ENCODE assay signal across 27 cellular contexts in genomic region chr21:36628096-36628495, GRCh38.
"Had no signal": no experiment of that assay in that cellular context is flagged by ENCODE, and none has a peak within 500 bp of the region (broad histone marks: within the 10 kb centered on the region; RNA-seq: fewer than 3 reads in every experiment).

No MANE protein-coding gene starts in this region.

- H3K4me3 ChIP-seq: left ventricle myocardium inferior, lung, pancreas, psoas muscle, right atrium auricular region, right lobe of liver, smooth muscle cell, tibial nerve, uterus had no signal

- H3K9me3 Mint-ChIP-seq: natural killer cell, neural crest cell had no signal

- H3K9me3 ChIP-seq: left ventricle myocardium inferior, pancreas, psoas muscle, right atrium auricular region, right lobe of liver, tibial nerve, uterus had no signal

- H3K27me3 ChIP-seq: pancreas, right atrium auricular region, right lobe of liver, tibial nerve, uterus had no signal

- H3K27me3 Mint-ChIP-seq: stimulated activated naive CD8-positive, alpha-beta T cell treated with anti-CD3 and anti-CD28 coated beads, Interleukin-15, amount 100 ng/mL, for 72 hours had no signal

- ATAC-seq: left colon; natural killer cell; pancreas; psoas muscle; right lobe of liver; stimulated activated memory B cell treated with anti-CD40 and anti-IgM and Interleukin-4, amounts not matched to agents 10 μg/mL and 1 μg/mL and 100 μg/mL, for 72 hours; stimulated activated naive CD8-positive, alpha-beta T cell treated with anti-CD3 and anti-CD28 coated beads, Interleukin-15, amount 100 ng/mL, for 72 hours had no signal

- H3K4me1 ChIP-seq: left ventricle myocardium inferior, pancreas, psoas muscle, right atrium auricular region, right lobe of liver, tibial nerve, uterus had no signal

- H3K4me3 Mint-ChIP-seq: mesothelial cell of epicardium; naive B cell; natural killer cell; neural crest cell; stimulated activated memory B cell treated with anti-CD40 and anti-IgM and Interleukin-4, amounts not matched to agents 10 μg/mL and 1 μg/mL and 100 μg/mL, for 72 hours; stimulated activated naive CD8-positive, alpha-beta T cell treated with anti-CD3 and anti-CD28 coated beads, Interleukin-15, amount 100 ng/mL, for 72 hours; type B pancreatic cell had no signal

- DNase-seq: hippocampal formation; kidney glomerular epithelial cell; left colon; left ventricle myocardium inferior; mesendoderm; naive B cell; natural killer cell; pancreas; posterior cingulate gyrus; psoas muscle; right lobe of liver; stimulated activated CD4-positive, alpha-beta T cell treated with anti-CD3 and anti-CD28 coated beads, Interleukin-1b, Interleukin-23, amount 100 ng/mL, for 48 hours; stimulated activated CD4-positive, alpha-beta T cell treated with anti-CD3 and anti-CD28 coated beads, Interleukin-2, amount 100 ng/mL, for 48 hours; stimulated activated CD4-positive, alpha-beta T cell treated with anti-CD3 and anti-CD28 coated beads, Interleukin-4, amount 100 ng/mL, for 4 hours; stimulated activated CD8-positive, alpha-beta memory T cell treated with anti-CD3 and anti-CD28 coated beads, Interleukin-4, amount 100 ng/mL, for 48 hours; stimulated activated naive CD4-positive, alpha-beta T cell treated with Interleukin-2 at 50 U/mL for 16 hours; stimulated activated naive CD8-positive, alpha-beta T cell treated with anti-CD3 and anti-CD28 coated beads, Interleukin-15, amount 100 ng/mL, for 72 hours; substantia nigra; uterus had no signal

- H3K4me1 Mint-ChIP-seq: mesothelial cell of epicardium; naive B cell; natural killer cell; neural crest cell; stimulated activated memory B cell treated with anti-CD40 and anti-IgM and Interleukin-4, amounts not matched to agents 10 μg/mL and 1 μg/mL and 100 μg/mL, for 72 hours; stimulated activated naive CD8-positive, alpha-beta T cell treated with anti-CD3 and anti-CD28 coated beads, Interleukin-15, amount 100 ng/mL, for 72 hours had no signal

- H3K27ac ChIP-seq: left ventricle myocardium inferior, pancreas, psoas muscle, right atrium auricular region, right lobe of liver, tibial nerve, uterus had no signal

- H3K36me3 ChIP-seq: left ventricle myocardium inferior, pancreas, right atrium auricular region, right lobe of liver, tibial nerve, uterus had no signal

- H3K27ac Mint-ChIP-seq: mesothelial cell of epicardium; natural killer cell; stimulated activated memory B cell treated with anti-CD40 and anti-IgM and Interleukin-4, amounts not matched to agents 10 μg/mL and 1 μg/mL and 100 μg/mL, for 72 hours; stimulated activated naive CD8-positive, alpha-beta T cell treated with anti-CD3 and anti-CD28 coated beads, Interleukin-15, amount 100 ng/mL, for 72 hours had no signal

- H3K36me3 Mint-ChIP-seq: mesothelial cell of epicardium; natural killer cell; stimulated activated memory B cell treated with anti-CD40 and anti-IgM and Interleukin-4, amounts not matched to agents 10 μg/mL and 1 μg/mL and 100 μg/mL, for 72 hours; type B pancreatic cell had no signal
